Comparison of ENCODE assay signal across 24 cellular contexts in genomic region chr1:164790081-164790480, GRCh38.
"Had no signal": no experiment of that assay in that cellular context is flagged by ENCODE, and none has a peak within 500 bp of the region (broad histone marks: within the 10 kb centered on the region; RNA-seq: fewer than 3 reads in every experiment).

No MANE protein-coding gene starts in this region.

- H3K27ac Mint-ChIP-seq: activated naive CD4-positive, alpha-beta T cell treated with anti-CD3 and anti-CD28 coated beads for 36 hours; activated naive CD8-positive, alpha-beta T cell treated with anti-CD3 and anti-CD28 coated beads, Interleukin-2, amount 10 ng/mL, durations not matched to agents 7 days and 5 days; naive thymus-derived CD8-positive, alpha-beta T cell; stimulated activated effector memory CD8-positive, alpha-beta T cell treated with anti-CD3 and anti-CD28 coated beads, Interleukin-12 subunit alpha, Interleukin-12 subunit beta, amount 100 ng/mL, for 72 hours; stimulated activated naive CD8-positive, alpha-beta T cell treated with anti-CD3 and anti-CD28 coated beads, Interleukin-15, amount 100 ng/mL, for 72 hours had no signal

- ATAC-seq: activated T-cell treated with anti-CD3 and anti-CD28 coated beads, Interleukin-2, amount 50 U/mL, for 4 hours; naive thymus-derived CD8-positive, alpha-beta T cell; right lobe of liver; stimulated activated effector memory CD8-positive, alpha-beta T cell treated with anti-CD3 and anti-CD28 coated beads, Interleukin-12 subunit alpha, Interleukin-12 subunit beta, amount 100 ng/mL, for 72 hours; stimulated activated naive CD8-positive, alpha-beta T cell treated with anti-CD3 and anti-CD28 coated beads, Interleukin-15, amount 100 ng/mL, for 72 hours; upper lobe of right lung had no signal

- DNase-seq: activated CD4-positive, alpha-beta T cell treated with anti-CD3 and anti-CD28 coated beads for 4 hours; activated CD4-positive, alpha-beta T cell treated with anti-CD3 and anti-CD28 coated beads, Interleukin-2, amount 50 U/mL, for 48 hours; activated CD4-positive, CD25-positive, alpha-beta regulatory T cell; activated CD8-positive, alpha-beta memory T cell treated with anti-CD3 and anti-CD28 coated beads, Interleukin-2, amount 50 U/mL, for 48 hours; activated effector memory CD4-positive, alpha-beta T cell treated with Interleukin-2 at 50 U/mL for 16 hours; activated naive CD4-positive, alpha-beta T cell treated with anti-CD3 and anti-CD28 coated beads for 36 hours; activated naive CD8-positive, alpha-beta T cell treated with anti-CD3 and anti-CD28 coated beads, Interleukin-2, amount 10 ng/mL, durations not matched to agents 7 days and 5 days; activated T-cell treated with anti-CD3 and anti-CD28 coated beads, Interleukin-2, amount 50 U/mL, for 4 hours; amygdala; effector memory CD4-positive, alpha-beta T cell; foreskin melanocyte; hypothalamus; left ventricle myocardium inferior; naive thymus-derived CD8-positive, alpha-beta T cell; ovary; right lobe of liver; small intestine; stimulated activated CD4-positive, alpha-beta T cell treated with anti-CD3 and anti-CD28 coated beads, Interleukin-2, amount 100 ng/mL, for 24 hours; stimulated activated naive CD8-positive, alpha-beta T cell treated with anti-CD3 and anti-CD28 coated beads, Interleukin-15, amount 100 ng/mL, for 72 hours; T1000; testis; upper lobe of right lung had no signal

- H3K9me3 Mint-ChIP-seq: activated naive CD4-positive, alpha-beta T cell treated with anti-CD3 and anti-CD28 coated beads for 36 hours; activated naive CD8-positive, alpha-beta T cell treated with anti-CD3 and anti-CD28 coated beads, Interleukin-2, amount 10 ng/mL, durations not matched to agents 7 days and 5 days; activated T-cell treated with anti-CD3 and anti-CD28 coated beads, Interleukin-2, amount 50 U/mL, for 4 hours; naive thymus-derived CD8-positive, alpha-beta T cell; stimulated activated effector memory CD8-positive, alpha-beta T cell treated with anti-CD3 and anti-CD28 coated beads, Interleukin-12 subunit alpha, Interleukin-12 subunit beta, amount 100 ng/mL, for 72 hours; stimulated activated naive CD8-positive, alpha-beta T cell treated with anti-CD3 and anti-CD28 coated beads, Interleukin-15, amount 100 ng/mL, for 72 hours had no signal

- H3K27me3 ChIP-seq: ovary, right lobe of liver, testis, upper lobe of right lung had no signal

- H3K36me3 Mint-ChIP-seq: activated naive CD8-positive, alpha-beta T cell treated with anti-CD3 and anti-CD28 coated beads, Interleukin-2, amount 10 ng/mL, durations not matched to agents 7 days and 5 days; naive thymus-derived CD8-positive, alpha-beta T cell; stimulated activated effector memory CD8-positive, alpha-beta T cell treated with anti-CD3 and anti-CD28 coated beads, Interleukin-12 subunit alpha, Interleukin-12 subunit beta, amount 100 ng/mL, for 72 hours had no signal

- H3K27me3 Mint-ChIP-seq: activated naive CD8-positive, alpha-beta T cell treated with anti-CD3 and anti-CD28 coated beads, Interleukin-2, amount 10 ng/mL, durations not matched to agents 7 days and 5 days had no signal

- H3K9me3 ChIP-seq: left ventricle myocardium inferior, neutrophil, ovary, right lobe of liver, testis, upper lobe of right lung had no signal

- H3K4me3 ChIP-seq: left ventricle myocardium inferior, ovary, right lobe of liver, testis, upper lobe of right lung had no signal

- H3K36me3 ChIP-seq: neutrophil, ovary, right lobe of liver had no signal

- H3K27ac ChIP-seq: left ventricle myocardium inferior, neutrophil, ovary, right lobe of liver, testis, upper lobe of right lung had no signal

- H3K4me1 ChIP-seq: right lobe of liver had no signal

- H3K4me1 Mint-ChIP-seq: stimulated activated naive CD8-positive, alpha-beta T cell treated with anti-CD3 and anti-CD28 coated beads, Interleukin-15, amount 100 ng/mL, for 72 hours had no signal

- H3K4me3 Mint-ChIP-seq: activated naive CD4-positive, alpha-beta T cell treated with anti-CD3 and anti-CD28 coated beads for 36 hours; activated naive CD8-positive, alpha-beta T cell treated with anti-CD3 and anti-CD28 coated beads, Interleukin-2, amount 10 ng/mL, durations not matched to agents 7 days and 5 days; activated T-cell treated with anti-CD3 and anti-CD28 coated beads, Interleukin-2, amount 50 U/mL, for 4 hours; naive thymus-derived CD8-positive, alpha-beta T cell; stimulated activated effector memory CD8-positive, alpha-beta T cell treated with anti-CD3 and anti-CD28 coated beads, Interleukin-12 subunit alpha, Interleukin-12 subunit beta, amount 100 ng/mL, for 72 hours; stimulated activated naive CD8-positive, alpha-beta T cell treated with anti-CD3 and anti-CD28 coated beads, Interleukin-15, amount 100 ng/mL, for 72 hours had no signal
